In genomic region chr15:99416191-99417188, GRCh38 we compare ENCODE assay signal across 23 cellular contexts.
A peak's percentile ranks its signal among the peaks of the same experiment; 100 is the strongest.
DNase-seq lines count a peak whose midpoint lies in the region; ATAC-seq, FAIRE-seq and TF ChIP-seq lines count a peak whose summit lies in the region.
"Had no signal": no experiment of that assay in that cellular context is flagged by ENCODE, and none has a peak within 500 bp of the region (broad histone marks: within the 10 kb centered on the region; RNA-seq: fewer than 3 reads in every experiment).

No MANE protein-coding gene starts in this region.

- no peaks in the 10 kb centered on the region for H3K9me3 Mint-ChIP-seq in activated CD8-positive, alpha-beta memory T cell treated with anti-CD3 and anti-CD28 coated beads, Interleukin-2, amount 10 ng/mL, durations not matched to agents 7 days and 5 days (ENCODE audit: low read depth)

- POLR2A ChIA-PET in K562 (lab: Yijun Ruan, JAX), result no interaction called here

- TF ChIP-seq POLR2A in K562 (conservative IDR thresholded peaks at IDR 0.05), result no peak
- no peak for TF ChIP-seq POLR2A in sigmoid colon (IDR thresholded peaks at IDR 0.05)
- no peak for TF ChIP-seq POLR2A in breast epithelium (IDR thresholded peaks at IDR 0.05)

- H3K9me3 ChIP-seq in K562 (replicated peaks; ENCODE audit: control insufficient read depth, insufficient read depth, low read depth, low read length), result no peaks in the 10 kb centered on the region
- no peaks in the 10 kb centered on the region for H3K9me3 ChIP-seq in sigmoid colon
- H3K9me3 ChIP-seq in breast epithelium, result no peaks in the 10 kb centered on the region
- H3K9me3 ChIP-seq: lower lobe of right lung, transverse colon had no signal

- no peak overlapping the region for H3K4me3 Mint-ChIP-seq in activated CD8-positive, alpha-beta memory T cell treated with anti-CD3 and anti-CD28 coated beads, Interleukin-2, amount 10 ng/mL, durations not matched to agents 7 days and 5 days
- H3K4me3 Mint-ChIP-seq: stimulated activated naive CD8-positive, alpha-beta T cell treated with anti-CD3 and anti-CD28 coated beads, Interleukin-15, amount 100 ng/mL, for 72 hours had no signal

- WGBS in K562 (ENCODE audit: insufficient coverage, low coverage, missing lambda C conversion rate), result under 1% methylated on average over 19 of the region's 19 CpGs
- WGBS in sigmoid colon, 2 donors, result 87 to 89% methylated on average over 19 of the region's 19 CpGs

- H3K27me3 ChIP-seq in K562 (ENCODE audit: control insufficient read depth in 2 of 2, insufficient read depth in 2 of 2, low read length in 2 of 2) (peaks cover 8 to 40% of the 10 kb centered on the region in 2 experiments; a peak in 4 of 5 replicates), sigmoid colon (no peaks in the 10 kb centered on the region), breast epithelium (no peaks in the 10 kb centered on the region)
- H3K27me3 ChIP-seq: brain microvascular endothelial cell, transverse colon had no signal

- H2AFZ ChIP-seq in K562 (ENCODE audit: low read depth, low read length), result no peak overlapping the region

- H3K4me3 ChIP-seq in K562, result no peak overlapping the region
- H3K4me3 ChIP-seq in sigmoid colon, result no peak overlapping the region
- H3K4me3 ChIP-seq in breast epithelium, result no peak overlapping the region
- H3K4me3 ChIP-seq: lower lobe of right lung, transverse colon had no signal

- TF ChIP-seq RAD21 in K562 (CRISPR knock-in tag; conservative IDR thresholded peaks at IDR 0.05 in 1 of 2, IDR thresholded peaks at IDR 0.05 in 1 of 2), result no peak

- BruUV-seq in K562 (replicated peaks; lab: Mats Ljungman, UMichigan), result no TSS peak

- FAIRE-seq in K562 (lab: Jason Lieb, UNC), result no peak

- H3K27ac ChIP-seq in K562 (ENCODE audit: extremely low read depth, low read depth, low read length), result no peak overlapping the region
- no peak overlapping the region for H3K27ac ChIP-seq in sigmoid colon
- no peak overlapping the region for H3K27ac ChIP-seq in breast epithelium
- H3K27ac ChIP-seq: brain microvascular endothelial cell, lower lobe of right lung, transverse colon, WERI-Rb-1 had no signal

- intact Hi-C loops in K562 (cut with micrococcal nuclease) (no loop called here), sigmoid colon (cut with DNase I) (no loop called here), breast epithelium (cut with DNase I; ENCODE audit: low total_unique reads) (no loop called here)

- H3K36me3 ChIP-seq in K562 (ENCODE audit: control insufficient read depth, insufficient read depth, low read length), result no peaks in the 10 kb centered on the region
- H3K36me3 ChIP-seq in sigmoid colon, result no peaks in the 10 kb centered on the region
- H3K36me3 ChIP-seq in breast epithelium, result no peaks in the 10 kb centered on the region
- H3K36me3 ChIP-seq: brain microvascular endothelial cell, lower lobe of right lung, transverse colon, WERI-Rb-1 had no signal

- H3K9me1 ChIP-seq in K562 (ENCODE audit: control insufficient read depth, insufficient read depth, low read length), result no peaks in the 10 kb centered on the region

- no peak for ATAC-seq in activated CD8-positive, alpha-beta memory T cell treated with anti-CD3 and anti-CD28 coated beads, Interleukin-2, amount 10 ng/mL, durations not matched to agents 7 days and 5 days
- 0 out of 3 replicates have a peak, but pooled peaks have one; percentile 33 for ATAC-seq in K562
- no peak for ATAC-seq in GM21381 (IDR thresholded peaks at IDR 0.05; ENCODE audit: unreplicated experiment)

- H3K4me1 ChIP-seq in K562 (replicated peaks in 1 of 2; ENCODE audit: control insufficient read depth in 2 of 2, insufficient read depth in 2 of 2, low read length in 2 of 2), result no peaks in the 10 kb centered on the region; a peak in 2 of 5 replicates
- H3K4me1 ChIP-seq in sigmoid colon, result no peaks in the 10 kb centered on the region
- H3K4me1 ChIP-seq in breast epithelium, result no peaks in the 10 kb centered on the region
- H3K4me1 ChIP-seq: lower lobe of right lung had no signal

- no peak for TF ChIP-seq EP300 in K562 (IDR thresholded peaks at IDR 0.05; ENCODE audit: low read length)
- TF ChIP-seq EP300 in sigmoid colon (IDR thresholded peaks at IDR 0.05), result no peak

- TF ChIP-seq CTCF in K562 (IDR thresholded peaks at IDR 0.05 in 2 of 3, conservative IDR thresholded peaks at IDR 0.05 in 1 of 3; ENCODE audit: insufficient read depth in 2 of 3, low read depth in 1 of 3, low read length in 3 of 3), result no peak
- TF ChIP-seq CTCF in sigmoid colon (IDR thresholded peaks at IDR 0.05), result no peak
- TF ChIP-seq CTCF in breast epithelium (IDR thresholded peaks at IDR 0.05), result no peak

- peaks cover 8% of the 10 kb centered on the region for H3K4me1 Mint-ChIP-seq in activated CD8-positive, alpha-beta memory T cell treated with anti-CD3 and anti-CD28 coated beads, Interleukin-2, amount 10 ng/mL, durations not matched to agents 7 days and 5 days

- CTCF ChIA-PET in activated CD8-positive, alpha-beta memory T cell treated with anti-CD3 and anti-CD28 coated beads, Interleukin-2, amount 10 ng/mL, durations not matched to agents 7 days and 5 days (lab: Charles Lee), result no interaction called here
- CTCF ChIA-PET in K562 (lab: Yijun Ruan, JAX; ENCODE audit: low intra/inter-chr PET ratio), result no interaction called here

- in situ Hi-C loops in K562 (cut with MboI), result no loop called here

- no peak overlapping the region for H3K27ac Mint-ChIP-seq in activated CD8-positive, alpha-beta memory T cell treated with anti-CD3 and anti-CD28 coated beads, Interleukin-2, amount 10 ng/mL, durations not matched to agents 7 days and 5 days
- H3K27ac Mint-ChIP-seq: stimulated activated naive CD8-positive, alpha-beta T cell treated with anti-CD3 and anti-CD28 coated beads, Interleukin-15, amount 100 ng/mL, for 72 hours had no signal

- H3K36me3 Mint-ChIP-seq in activated CD8-positive, alpha-beta memory T cell treated with anti-CD3 and anti-CD28 coated beads, Interleukin-2, amount 10 ng/mL, durations not matched to agents 7 days and 5 days, result no peaks in the 10 kb centered on the region

- H3K27me3 Mint-ChIP-seq in activated CD8-positive, alpha-beta memory T cell treated with anti-CD3 and anti-CD28 coated beads, Interleukin-2, amount 10 ng/mL, durations not matched to agents 7 days and 5 days, result peaks cover 20% of the 10 kb centered on the region
- H3K27me3 Mint-ChIP-seq: stimulated activated naive CD8-positive, alpha-beta T cell treated with anti-CD3 and anti-CD28 coated beads, Interleukin-15, amount 100 ng/mL, for 72 hours had no signal

- H4K20me1 ChIP-seq in K562 (replicated peaks; ENCODE audit: control insufficient read depth, insufficient read depth, low read length), result no peaks in the 10 kb centered on the region; the same call in 1 of the 2 replicates

- peak; percentile 37 for DNase-seq in activated CD8-positive, alpha-beta memory T cell treated with anti-CD3 and anti-CD28 coated beads, Interleukin-2, amount 10 ng/mL, durations not matched to agents 7 days and 5 days
- no peak for DNase-seq in activated CD8-positive, alpha-beta memory T cell treated with anti-CD3 and anti-CD28 coated beads for 24 hours
- DNase-seq in K562 (ENCODE audit: extremely low read depth in 1 of 4, low spot score in 3 of 4) (peak in 1 of 4 experiments; percentile 2), islet precursor cell (peak; percentile 50), sigmoid colon (peak; percentile 63), breast epithelium (ENCODE audit: low spot score in 2 of 2) (no peak)
- DNase-seq in stimulated activated CD8-positive, alpha-beta memory T cell treated with anti-CD3 and anti-CD28 coated beads, Interleukin-4, amount 100 ng/mL, for 48 hours, result no peak
- DNase-seq: 8988T; activated CD4-positive, alpha-beta T cell treated with anti-CD3 and anti-CD28 coated beads, Interleukin-2, amount 50 U/mL, for 1 hour; activated gamma-delta T cell; AML-193; brain microvascular endothelial cell; cortex of kidney; KBM-7; lower lobe of right lung; NCI-H146; NCI-H774; SIG-M5; stimulated activated CD4-positive, alpha-beta T cell treated with anti-CD3 and anti-CD28 coated beads, Interleukin-4, amount 100 ng/mL, for 4 hours; stimulated activated naive CD8-positive, alpha-beta T cell treated with anti-CD3 and anti-CD28 coated beads, Interleukin-15, amount 100 ng/mL, for 72 hours; transverse colon; WERI-Rb-1 had no signal

- H3K79me2 ChIP-seq in K562 (ENCODE audit: control insufficient read depth, insufficient read depth, low read length), result no peaks in the 10 kb centered on the region

- H3K4me2 ChIP-seq in K562 (ENCODE audit: insufficient read depth, low read length), result no peak overlapping the region

- H3K9ac ChIP-seq in K562 (ENCODE audit: insufficient read depth in 1 of 2, low read depth in 2 of 2, low read length in 2 of 2), result no peak overlapping the region

TF ChIP-seq in K562, 482 proteins besides CTCF, POLR2A, EP300 and RAD21:
- TF ChIP-seq, protein P1, sequence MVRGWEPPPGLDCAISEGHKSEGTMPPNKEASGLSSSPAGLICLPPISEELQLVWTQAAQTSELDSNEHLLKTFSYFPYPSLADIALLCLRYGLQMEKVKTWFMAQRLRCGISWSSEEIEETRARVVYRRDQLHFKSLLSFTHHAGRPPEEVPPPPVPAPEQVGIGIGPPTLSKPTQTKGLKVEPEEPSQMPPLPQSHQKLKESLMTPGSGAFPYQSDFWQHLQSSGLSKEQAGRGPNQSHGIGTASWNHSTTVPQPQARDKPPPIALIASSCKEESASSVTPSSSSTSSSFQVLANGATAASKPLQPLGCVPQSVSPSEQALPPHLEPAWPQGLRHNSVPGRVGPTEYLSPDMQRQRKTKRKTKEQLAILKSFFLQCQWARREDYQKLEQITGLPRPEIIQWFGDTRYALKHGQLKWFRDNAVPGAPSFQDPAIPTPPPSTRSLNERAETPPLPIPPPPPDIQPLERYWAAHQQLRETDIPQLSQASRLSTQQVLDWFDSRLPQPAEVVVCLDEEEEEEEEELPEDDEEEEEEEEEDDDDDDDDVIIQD (CRISPR knock-in tag; IDR thresholded peaks at IDR 0.05), result no peak

Comparison
In these comparisons a context has a peak if more than half of its experiments do, and no peak if none do; other contexts are left out.
1. DNase-seq: peak in activated CD8-positive, alpha-beta memory T cell treated with anti-CD3 and anti-CD28 coated beads, Interleukin-2, amount 10 ng/mL, durations not matched to agents 7 days and 5 days (single experiment), islet precursor cell (single experiment) and sigmoid colon (single experiment); none in activated CD8-positive, alpha-beta memory T cell treated with anti-CD3 and anti-CD28 coated beads for 24 hours (single experiment), stimulated activated CD8-positive, alpha-beta memory T cell treated with anti-CD3 and anti-CD28 coated beads, Interleukin-4, amount 100 ng/mL, for 48 hours (single experiment) and breast epithelium (0 of 2).